15 cellular contexts compared by ENCODE assay signal in genomic region chr15:69827751-69828150, GRCh38.
DNase-seq lines count a peak whose midpoint lies in the region; FAIRE-seq lines count a peak whose summit lies in the region.
"Had no signal": no experiment of that assay in that cellular context is flagged by ENCODE, and none has a peak within 500 bp of the region (broad histone marks: within the 10 kb centered on the region; RNA-seq: fewer than 3 reads in every experiment).

No MANE protein-coding gene starts in this region.

- H4K8ac ChIP-seq in mesenchymal stem cell (ENCODE audit: low read length) (no peak overlapping the region), neuronal stem cell (ENCODE audit: low read depth, low read length) (no peak overlapping the region)

- H3K4me2 ChIP-seq in mesenchymal stem cell (ENCODE audit: low read length, poor library complexity, severe bottlenecking) (no peak overlapping the region), neuronal stem cell (ENCODE audit: insufficient read depth, low read length, poor library complexity, severe bottlenecking) (no peak overlapping the region)

- H3K4me3 ChIP-seq in mesenchymal stem cell (ENCODE audit: insufficient read depth in 1 of 2, low read depth in 1 of 2, low read length in 2 of 2) (no peak overlapping the region), neuronal stem cell (ENCODE audit: low read length in 2 of 2) (no peak overlapping the region)
- H3K4me3 ChIP-seq: GM23248 had no signal

- peaks cover 10% of the 10 kb centered on the region for H3K4me1 ChIP-seq in mesenchymal stem cell (ENCODE audit: control insufficient read depth, insufficient read depth, low read depth, low read length)
- peaks cover 3 to 10% of the 10 kb centered on the region in 2 donors for H3K4me1 ChIP-seq in neuronal stem cell (ENCODE audit: control insufficient read depth in 2 of 2, insufficient read depth in 1 of 2, low read depth in 1 of 2, low read length in 2 of 2)

- H2BK120ac ChIP-seq in mesenchymal stem cell (ENCODE audit: low read depth, low read length) (no peak overlapping the region), neuronal stem cell (ENCODE audit: low read depth, low read length) (no peak overlapping the region)

- H3K9ac ChIP-seq in mesenchymal stem cell (ENCODE audit: low read length) (no peak overlapping the region), neuronal stem cell (ENCODE audit: low read depth, low read length, poor library complexity) (no peak overlapping the region)
- H3K9ac ChIP-seq: GM23248 had no signal

- H2AK5ac ChIP-seq in mesenchymal stem cell (ENCODE audit: low read length, severe bottlenecking) (no peak overlapping the region), neuronal stem cell (ENCODE audit: low read depth, low read length) (peak overlapping the region; percentile 2)

- H3K27me3 ChIP-seq in mesenchymal stem cell (ENCODE audit: control insufficient read depth in 1 of 2, insufficient read depth in 1 of 2, low read length in 2 of 2) (peaks cover 5 to 72% of the 10 kb centered on the region in 2 experiments), neuronal stem cell (ENCODE audit: control insufficient read depth in 3 of 3, insufficient read depth in 3 of 3, low read depth in 1 of 3, low read length in 3 of 3) (no peaks in the 10 kb centered on the region)

- DNase-seq in SW480 (ENCODE audit: low spot score) = peak; percentile 70
- DNase-seq in mesenchymal stem cell = no peak
- DNase-seq in neuronal stem cell (ENCODE audit: low spot score) = no peak
- no peak for DNase-seq in SW 1271 (lab: John Stamatoyannopoulos, UW)
- no peak for DNase-seq in GM19239 (ENCODE audit: insufficient read length, low spot score)
- no peak for DNase-seq in LoVo (ENCODE audit: low spot score)
- DNase-seq: C1 segment of cervical spinal cord; CD4-positive, alpha-beta memory T cell; COR-L47; DMS153; DND-41; GM23248; H9 had no signal

- H3K36me3 ChIP-seq in mesenchymal stem cell (ENCODE audit: control insufficient read depth in 1 of 2, insufficient read depth in 2 of 2, low read depth in 1 of 2, low read length in 2 of 2) (no peaks in the 10 kb centered on the region), neuronal stem cell (replicated peaks in 1 of 2; ENCODE audit: control insufficient read depth in 2 of 2, insufficient read depth in 2 of 2, low read length in 2 of 2) (no peaks in the 10 kb centered on the region)

- peak overlapping the region; percentile 0 to 18 for H2BK12ac ChIP-seq in mesenchymal stem cell (ENCODE audit: low read length in 2 of 2)
- no peak overlapping the region for H2BK12ac ChIP-seq in neuronal stem cell (ENCODE audit: low read length)

- H3K18ac ChIP-seq in mesenchymal stem cell (ENCODE audit: low read depth in 1 of 2, low read length in 2 of 2) (peak overlapping the region in 1 of 2 experiments; percentile 89), neuronal stem cell (ENCODE audit: low read length) (no peak overlapping the region)

- H3K14ac ChIP-seq in mesenchymal stem cell (ENCODE audit: low read length in 2 of 2) (no peak overlapping the region), neuronal stem cell (ENCODE audit: low read length) (no peak overlapping the region)

- H2AFZ ChIP-seq in mesenchymal stem cell (ENCODE audit: low read depth, low read length) (no peak overlapping the region), neuronal stem cell (ENCODE audit: low read length) (no peak overlapping the region)
- H2AFZ ChIP-seq: GM23248 had no signal

- no peak for FAIRE-seq in GM19239 (lab: Jason Lieb, UNC)
- FAIRE-seq: G401.6, GM12892 had no signal

- no peaks in the 10 kb centered on the region for H3K9me3 ChIP-seq in mesenchymal stem cell (ENCODE audit: control insufficient read depth, low read length)
- no peaks in the 10 kb centered on the region for H3K9me3 ChIP-seq in neuronal stem cell (replicated peaks in 1 of 2; ENCODE audit: control insufficient read depth in 2 of 2, insufficient read depth in 1 of 2, low read depth in 1 of 2, low read length in 2 of 2)

- H3K79me1 ChIP-seq in mesenchymal stem cell (replicated peaks; ENCODE audit: low read length, poor library complexity, severe bottlenecking) (no peaks in the 10 kb centered on the region), neuronal stem cell (ENCODE audit: low read depth, low read length) (no peaks in the 10 kb centered on the region)

- 57% methylated on average over 1 of the region's 1 CpG for WGBS in mesenchymal stem cell
- no CpG with 5 or more reads among the region's 1 CpG for WGBS in neuronal stem cell (ENCODE audit: extremely low coverage in 2 of 2, insufficient read length in 2 of 2, insufficient replicate concordance in 1 of 2), 2 donors

- H2BK5ac ChIP-seq in mesenchymal stem cell (ENCODE audit: low read depth, low read length, poor library complexity, severe bottlenecking) (no peak overlapping the region), neuronal stem cell (ENCODE audit: low read length) (no peak overlapping the region)

- H4K91ac ChIP-seq in mesenchymal stem cell (ENCODE audit: low read length) = no peak overlapping the region
- no peak overlapping the region for H4K91ac ChIP-seq in neuronal stem cell (ENCODE audit: low read depth, low read length, poor library complexity)

- H2BK15ac ChIP-seq in mesenchymal stem cell (ENCODE audit: low read depth, poor library complexity, severe bottlenecking) = no peak overlapping the region
- H2BK15ac ChIP-seq in neuronal stem cell (ENCODE audit: low read length) = peak overlapping the region; percentile 50

- H3K23ac ChIP-seq in mesenchymal stem cell (ENCODE audit: low read length in 2 of 2) = no peak overlapping the region
- no peak overlapping the region for H3K23ac ChIP-seq in neuronal stem cell (ENCODE audit: low read depth, low read length, poor library complexity)

- H3K27ac ChIP-seq in mesenchymal stem cell (ENCODE audit: low read length, poor library complexity, severe bottlenecking) (no peak overlapping the region), neuronal stem cell (replicated peaks; ENCODE audit: low read length) (no peak overlapping the region)
- H3K27ac ChIP-seq: GM23248 had no signal

- H3K4ac ChIP-seq in mesenchymal stem cell (ENCODE audit: low read depth in 1 of 2, low read length in 2 of 2) = no peak overlapping the region
- no peak overlapping the region for H3K4ac ChIP-seq in neuronal stem cell (ENCODE audit: low read length)
